Comparison of ENCODE assay signal across 15 cellular contexts in genomic region chr10:26554246-26554645, GRCh38.
DNase-seq lines count a peak whose midpoint lies in the region; ATAC-seq and TF ChIP-seq lines count a peak whose summit lies in the region.
"Had no signal": no experiment of that assay in that cellular context is flagged by ENCODE, and none has a peak within 500 bp of the region (broad histone marks: within the 10 kb centered on the region; RNA-seq: fewer than 3 reads in every experiment).

No MANE protein-coding gene starts in this region.

- H3K27ac Mint-ChIP-seq in natural killer cell = peak overlapping the region; percentile 21
- peak overlapping the region in 1 of 2 donors; percentile 44 for H3K27ac Mint-ChIP-seq in natural killer cell treated with Interleukin-12 subunit alpha and Interleukin-12 subunit beta and Interleukin-15 and Interleukin-18, amount 100 ng/mL, for 72 hours
- peak overlapping the region; percentile 3 for H3K27ac Mint-ChIP-seq in activated T-helper 17 cell treated with anti-CD3 and anti-CD28 coated beads, Interleukin-2, amount 50 U/mL, for 72 hours

- WGBS in smooth muscle cell (ENCODE audit: low lambda C conversion rate) = 93% methylated on average over 5 of the region's 5 CpGs

- peaks cover 4 to 14% of the 10 kb centered on the region in 2 donors for H3K9me3 Mint-ChIP-seq in natural killer cell
- H3K9me3 Mint-ChIP-seq in natural killer cell treated with Interleukin-12 subunit alpha and Interleukin-12 subunit beta and Interleukin-15 and Interleukin-18, amount 100 ng/mL, for 72 hours = peaks cover 8% of the 10 kb centered on the region
- H3K9me3 Mint-ChIP-seq in activated T-helper 17 cell treated with anti-CD3 and anti-CD28 coated beads, Interleukin-2, amount 50 U/mL, for 72 hours = peaks cover 5% of the 10 kb centered on the region

- no peaks in the 10 kb centered on the region for H3K79me2 ChIP-seq in smooth muscle cell (ENCODE audit: low read depth)

- H2AFZ ChIP-seq in smooth muscle cell (ENCODE audit: low read depth) = no peak overlapping the region
- H2AFZ ChIP-seq: PC-9 had no signal

- peaks cover 17% of the 10 kb centered on the region for H3K36me3 Mint-ChIP-seq in natural killer cell
- H3K36me3 Mint-ChIP-seq in natural killer cell treated with Interleukin-12 subunit alpha and Interleukin-12 subunit beta and Interleukin-15 and Interleukin-18, amount 100 ng/mL, for 72 hours = peaks cover 24% of the 10 kb centered on the region
- H3K36me3 Mint-ChIP-seq in activated T-helper 17 cell treated with anti-CD3 and anti-CD28 coated beads, Interleukin-2, amount 50 U/mL, for 72 hours (ENCODE audit: low read depth) = peaks cover 95% of the 10 kb centered on the region

- H4K20me1 ChIP-seq in smooth muscle cell (ENCODE audit: low read depth) = no peaks in the 10 kb centered on the region

- no peaks in the 10 kb centered on the region for H3K27me3 Mint-ChIP-seq in natural killer cell (ENCODE audit: low read depth in 2 of 2)
- no peaks in the 10 kb centered on the region for H3K27me3 Mint-ChIP-seq in natural killer cell treated with Interleukin-12 subunit alpha and Interleukin-12 subunit beta and Interleukin-15 and Interleukin-18, amount 100 ng/mL, for 72 hours
- H3K27me3 Mint-ChIP-seq in activated T-helper 17 cell treated with anti-CD3 and anti-CD28 coated beads, Interleukin-2, amount 50 U/mL, for 72 hours = no peaks in the 10 kb centered on the region

- H3K27ac ChIP-seq in neutrophil (peak overlapping the region; percentile 87), smooth muscle cell (ENCODE audit: low read depth) (no peak overlapping the region)
- H3K27ac ChIP-seq: PC-9 had no signal

- TF ChIP-seq CTCF in natural killer cell (IDR thresholded peaks at IDR 0.05) = no peak
- no peak for TF ChIP-seq CTCF in neutrophil (IDR thresholded peaks at IDR 0.05)
- no peak for TF ChIP-seq CTCF in smooth muscle cell (IDR thresholded peaks at IDR 0.05; ENCODE audit: borderline replicate concordance, insufficient read depth, poor library complexity, severe bottlenecking)

- peaks cover 66% of the 10 kb centered on the region for H3K36me3 ChIP-seq in neutrophil
- no peaks in the 10 kb centered on the region for H3K36me3 ChIP-seq in smooth muscle cell (ENCODE audit: low read depth)

- H3K4me3 Mint-ChIP-seq in natural killer cell = no peak overlapping the region
- no peak overlapping the region for H3K4me3 Mint-ChIP-seq in natural killer cell treated with Interleukin-12 subunit alpha and Interleukin-12 subunit beta and Interleukin-15 and Interleukin-18, amount 100 ng/mL, for 72 hours
- no peak overlapping the region for H3K4me3 Mint-ChIP-seq in activated T-helper 17 cell treated with anti-CD3 and anti-CD28 coated beads, Interleukin-2, amount 50 U/mL, for 72 hours

- no peak overlapping the region for H3K9ac ChIP-seq in smooth muscle cell (ENCODE audit: low read depth)

- intact Hi-C loops in natural killer cell (cut with micrococcal nuclease) = no loop called here

- H3K4me1 Mint-ChIP-seq in natural killer cell = peaks cover 19 to 24% of the 10 kb centered on the region in 2 donors
- peaks cover 11 to 17% of the 10 kb centered on the region in 2 donors for H3K4me1 Mint-ChIP-seq in natural killer cell treated with Interleukin-12 subunit alpha and Interleukin-12 subunit beta and Interleukin-15 and Interleukin-18, amount 100 ng/mL, for 72 hours (ENCODE audit: low read depth in 2 of 2)
- H3K4me1 Mint-ChIP-seq in activated T-helper 17 cell treated with anti-CD3 and anti-CD28 coated beads, Interleukin-2, amount 50 U/mL, for 72 hours = no peaks in the 10 kb centered on the region

- H3K4me2 ChIP-seq in smooth muscle cell = no peak overlapping the region
- H3K4me2 ChIP-seq: PC-9 had no signal

- no peaks in the 10 kb centered on the region for H3K9me3 ChIP-seq in neutrophil
- H3K9me3 ChIP-seq in smooth muscle cell (replicated peaks; ENCODE audit: low read depth) = no peaks in the 10 kb centered on the region

- DNase-seq in natural killer cell (no peak), NCI-H1436 (lab: John Stamatoyannopoulos, UW) (no peak), smooth muscle cell (lab: John Stamatoyannopoulos, UW; ENCODE audit: unreplicated experiment) (no peak)
- no peak for DNase-seq in natural killer cell treated with Interleukin-12 subunit alpha and Interleukin-12 subunit beta and Interleukin-15 and Interleukin-18, amount 100 ng/mL, for 72 hours (ENCODE audit: low spot score)
- DNase-seq: ACHN, DMS 273 treated with DMSO at 0.1 percent for 48 hours, MM.1S, NCI-H1105, NCI-H187 treated with DMSO at 0.1 percent for 48 hours, NCI-H446 treated with DMSO at 0.1 percent for 48 hours, NCI-H748 treated with DMSO at 0.1 percent for 48 hours, PC-9 had no signal

- H3K27me3 ChIP-seq in neutrophil = no peaks in the 10 kb centered on the region
- no peaks in the 10 kb centered on the region for H3K27me3 ChIP-seq in smooth muscle cell (ENCODE audit: low read depth)

- no peaks in the 10 kb centered on the region for H3F3A ChIP-seq in smooth muscle cell (ENCODE audit: low read depth)

- peaks cover 28 to 44% of the 10 kb centered on the region in 2 experiments for H3K4me1 ChIP-seq in neutrophil (ENCODE audit: control insufficient read depth in 1 of 2, insufficient read depth in 1 of 2, low read depth in 1 of 2, low read length in 1 of 2)
- H3K4me1 ChIP-seq in smooth muscle cell (ENCODE audit: low read depth) = no peaks in the 10 kb centered on the region

- no peak overlapping the region for H3K4me3 ChIP-seq in neutrophil (ENCODE audit: low read depth in 1 of 2, low read length in 1 of 2)
- H3K4me3 ChIP-seq in smooth muscle cell = no peak overlapping the region
- H3K4me3 ChIP-seq: PC-9 had no signal

- no peak for ATAC-seq in natural killer cell
- no peak for ATAC-seq in natural killer cell treated with Interleukin-12 subunit alpha and Interleukin-12 subunit beta and Interleukin-15 and Interleukin-18, amount 100 ng/mL, for 72 hours
- no peak for ATAC-seq in activated T-helper 17 cell treated with anti-CD3 and anti-CD28 coated beads, Interleukin-2, amount 50 U/mL, for 72 hours (replicated peaks)
- no peak for ATAC-seq in HG03354 (IDR thresholded peaks at IDR 0.05; ENCODE audit: poor library complexity, severe bottlenecking, unreplicated experiment)
